8 cellular contexts compared by ENCODE assay signal in genomic region chr1:89842547-89843278, GRCh38. TPM values are rescaled to one million over a fixed set of nuclear protein-coding genes. Genes with fewer than 3 reads are reported as not detected.
DNase-seq lines count a peak whose midpoint lies in the region; ATAC-seq, FAIRE-seq and TF ChIP-seq lines count a peak whose summit lies in the region.

No MANE protein-coding gene starts in this region.

- H3K36me3 Mint-ChIP-seq in activated naive CD8-positive, alpha-beta T cell treated with anti-CD3 and anti-CD28 coated beads, Interleukin-2, amount 10 ng/mL, durations not matched to agents 7 days and 5 days: peaks cover 8% of the 10 kb centered on the region

- no peak for DNase-seq in activated naive CD8-positive, alpha-beta T cell treated with anti-CD3 and anti-CD28 coated beads, Interleukin-2, amount 10 ng/mL, durations not matched to agents 7 days and 5 days
- no peak for DNase-seq in spleen
- no peak for DNase-seq in NCI-H748 treated with DMSO at 0.1 percent for 48 hours (lab: John Stamatoyannopoulos, UW)
- no peak for DNase-seq in islet precursor cell

- WGBS in spleen, 5 donors: 38 to 45% (median 42%) methylated on average over 9 of the region's 9 CpGs

- FAIRE-seq in G401.6 (lab: Jason Lieb, UNC): peak; percentile 60

- H3K27ac ChIP-seq in spleen: peak overlapping the region; percentile 82 to 94 (median 89)

- H3K4me1 Mint-ChIP-seq in activated naive CD8-positive, alpha-beta T cell treated with anti-CD3 and anti-CD28 coated beads, Interleukin-2, amount 10 ng/mL, durations not matched to agents 7 days and 5 days: peaks cover 45% of the 10 kb centered on the region

- peak overlapping the region; percentile 95 for H3K4me3 Mint-ChIP-seq in activated naive CD8-positive, alpha-beta T cell treated with anti-CD3 and anti-CD28 coated beads, Interleukin-2, amount 10 ng/mL, durations not matched to agents 7 days and 5 days

- peak overlapping the region; percentile 95 for H3K27ac Mint-ChIP-seq in activated naive CD8-positive, alpha-beta T cell treated with anti-CD3 and anti-CD28 coated beads, Interleukin-2, amount 10 ng/mL, durations not matched to agents 7 days and 5 days

- no peaks in the 10 kb centered on the region for H3K27me3 Mint-ChIP-seq in activated naive CD8-positive, alpha-beta T cell treated with anti-CD3 and anti-CD28 coated beads, Interleukin-2, amount 10 ng/mL, durations not matched to agents 7 days and 5 days

- no peak overlapping the region for H3K9ac ChIP-seq in iPS-15b (ENCODE audit: low read depth, low read length)

- H3K4me3 ChIP-seq in iPS-15b (ENCODE audit: low read depth, low read length) (peak overlapping the region; percentile 72), spleen (peak overlapping the region; percentile 65 to 80 (median 74))

- intact Hi-C loops in spleen (cut with DNase I; ENCODE audit: low total_unique reads): no loop called here

- POLR2A ChIA-PET in activated naive CD8-positive, alpha-beta T cell treated with anti-CD3 and anti-CD28 coated beads, Interleukin-2, amount 10 ng/mL, durations not matched to agents 7 days and 5 days (lab: Charles Lee): interaction anchor here (1.0 to 2.9 kb wide), 9 partner anchors 9 to 238 kb away, joined by 3 to 23 read pairs (median 4); partner anchors contain the start of genes LRRC8D and ZNF326

- no peak for TF ChIP-seq POLR2A in spleen (IDR thresholded peaks at IDR 0.05)

- H3K36me3 ChIP-seq in iPS-15b (ENCODE audit: control insufficient read depth, insufficient read depth, low read length) (peaks cover 2% of the 10 kb centered on the region), spleen (peaks cover 0 to 7% (median 0%) of the 10 kb centered on the region in 6 donors)

- peak; percentile 47 for ATAC-seq in GM21367 (IDR thresholded peaks at IDR 0.05; ENCODE audit: unreplicated experiment)
- ATAC-seq in HG03558 (IDR thresholded peaks at IDR 0.05; ENCODE audit: extremely low read depth, unreplicated experiment): peak; percentile 25
- peak; percentile 36 for ATAC-seq in activated naive CD8-positive, alpha-beta T cell treated with anti-CD3 and anti-CD28 coated beads, Interleukin-2, amount 10 ng/mL, durations not matched to agents 7 days and 5 days (ENCODE audit: low read depth)

- H3K27me3 ChIP-seq in iPS-15b (ENCODE audit: control insufficient read depth, insufficient read depth, low read length) (no peaks in the 10 kb centered on the region), spleen (replicated peaks in 1 of 7) (no peaks in the 10 kb centered on the region)

- TF ChIP-seq CTCF in spleen (IDR thresholded peaks at IDR 0.05 in 8 of 11, conservative IDR thresholded peaks at IDR 0.05 in 3 of 11): no peak

- no peaks in the 10 kb centered on the region for H3K9me3 ChIP-seq in iPS-15b (ENCODE audit: control insufficient read depth, insufficient read depth, low read length)
- H3K9me3 ChIP-seq in spleen: no peaks in the 10 kb centered on the region

- H3K9me3 Mint-ChIP-seq in activated naive CD8-positive, alpha-beta T cell treated with anti-CD3 and anti-CD28 coated beads, Interleukin-2, amount 10 ng/mL, durations not matched to agents 7 days and 5 days: no peaks in the 10 kb centered on the region

- H3K4me1 ChIP-seq in iPS-15b (ENCODE audit: control insufficient read depth, insufficient read depth, low read length) (peaks cover 13% of the 10 kb centered on the region), spleen (peaks cover 16 to 78% (median 46%) of the 10 kb centered on the region in 6 donors)

RNA-seq across cellular contexts. Expression of gene LRRC8D, which starts 21.9 kb away (rescaled TPM):
- total RNA-seq in activated naive CD8-positive, alpha-beta T cell treated with anti-CD3 and anti-CD28 coated beads, Interleukin-2, amount 10 ng/mL, durations not matched to agents 7 days and 5 days: 10 to 100 TPM; 25.1 to 26.0 TPM
- total RNA-seq in spleen: 10 to 100 TPM; 27.5 to 42.0 (median 37.0) TPM
- 10 to 100 TPM; 12.8 to 14.4 (median 13.6) TPM for polyA plus RNA-seq in spleen
